In the genomic region with DNA sequence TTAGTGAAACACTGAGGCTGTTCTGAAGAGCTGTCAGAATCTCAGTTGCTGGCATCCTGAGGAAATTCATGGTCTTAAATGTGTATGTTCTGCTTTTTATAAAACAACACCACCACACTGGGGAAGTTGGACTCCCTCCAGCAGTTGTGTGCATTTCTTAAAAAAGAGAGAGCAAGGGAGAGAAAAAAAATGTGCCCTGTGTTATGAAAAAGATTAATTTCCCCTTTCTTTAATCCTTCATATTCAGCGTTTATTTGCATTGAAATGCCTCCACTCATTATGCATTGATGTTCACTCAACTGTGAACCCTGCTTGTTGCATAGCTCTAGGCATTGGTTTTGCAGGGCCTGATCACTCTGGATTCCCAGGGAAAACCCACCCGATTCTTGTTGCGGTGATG, we compare ENCODE assay signal across 1 cellular context.
TF ChIP-seq lines count a peak whose summit lies in the region.

No MANE protein-coding gene starts in this region.

TF ChIP-seq in GM12878, 131 proteins besides CTCF, POLR2A, EP300 and RAD21 (continued from another document):
- TF ChIP-seq, protein P1, sequence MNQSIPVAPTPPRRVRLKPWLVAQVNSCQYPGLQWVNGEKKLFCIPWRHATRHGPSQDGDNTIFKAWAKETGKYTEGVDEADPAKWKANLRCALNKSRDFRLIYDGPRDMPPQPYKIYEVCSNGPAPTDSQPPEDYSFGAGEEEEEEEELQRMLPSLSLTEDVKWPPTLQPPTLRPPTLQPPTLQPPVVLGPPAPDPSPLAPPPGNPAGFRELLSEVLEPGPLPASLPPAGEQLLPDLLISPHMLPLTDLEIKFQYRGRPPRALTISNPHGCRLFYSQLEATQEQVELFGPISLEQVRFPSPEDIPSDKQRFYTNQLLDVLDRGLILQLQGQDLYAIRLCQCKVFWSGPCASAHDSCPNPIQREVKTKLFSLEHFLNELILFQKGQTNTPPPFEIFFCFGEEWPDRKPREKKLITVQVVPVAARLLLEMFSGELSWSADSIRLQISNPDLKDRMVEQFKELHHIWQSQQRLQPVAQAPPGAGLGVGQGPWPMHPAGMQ (IDR thresholded peaks at IDR 0.05; ENCODE audit: borderline replicate concordance) = no peak
- TF ChIP-seq, protein P2, sequence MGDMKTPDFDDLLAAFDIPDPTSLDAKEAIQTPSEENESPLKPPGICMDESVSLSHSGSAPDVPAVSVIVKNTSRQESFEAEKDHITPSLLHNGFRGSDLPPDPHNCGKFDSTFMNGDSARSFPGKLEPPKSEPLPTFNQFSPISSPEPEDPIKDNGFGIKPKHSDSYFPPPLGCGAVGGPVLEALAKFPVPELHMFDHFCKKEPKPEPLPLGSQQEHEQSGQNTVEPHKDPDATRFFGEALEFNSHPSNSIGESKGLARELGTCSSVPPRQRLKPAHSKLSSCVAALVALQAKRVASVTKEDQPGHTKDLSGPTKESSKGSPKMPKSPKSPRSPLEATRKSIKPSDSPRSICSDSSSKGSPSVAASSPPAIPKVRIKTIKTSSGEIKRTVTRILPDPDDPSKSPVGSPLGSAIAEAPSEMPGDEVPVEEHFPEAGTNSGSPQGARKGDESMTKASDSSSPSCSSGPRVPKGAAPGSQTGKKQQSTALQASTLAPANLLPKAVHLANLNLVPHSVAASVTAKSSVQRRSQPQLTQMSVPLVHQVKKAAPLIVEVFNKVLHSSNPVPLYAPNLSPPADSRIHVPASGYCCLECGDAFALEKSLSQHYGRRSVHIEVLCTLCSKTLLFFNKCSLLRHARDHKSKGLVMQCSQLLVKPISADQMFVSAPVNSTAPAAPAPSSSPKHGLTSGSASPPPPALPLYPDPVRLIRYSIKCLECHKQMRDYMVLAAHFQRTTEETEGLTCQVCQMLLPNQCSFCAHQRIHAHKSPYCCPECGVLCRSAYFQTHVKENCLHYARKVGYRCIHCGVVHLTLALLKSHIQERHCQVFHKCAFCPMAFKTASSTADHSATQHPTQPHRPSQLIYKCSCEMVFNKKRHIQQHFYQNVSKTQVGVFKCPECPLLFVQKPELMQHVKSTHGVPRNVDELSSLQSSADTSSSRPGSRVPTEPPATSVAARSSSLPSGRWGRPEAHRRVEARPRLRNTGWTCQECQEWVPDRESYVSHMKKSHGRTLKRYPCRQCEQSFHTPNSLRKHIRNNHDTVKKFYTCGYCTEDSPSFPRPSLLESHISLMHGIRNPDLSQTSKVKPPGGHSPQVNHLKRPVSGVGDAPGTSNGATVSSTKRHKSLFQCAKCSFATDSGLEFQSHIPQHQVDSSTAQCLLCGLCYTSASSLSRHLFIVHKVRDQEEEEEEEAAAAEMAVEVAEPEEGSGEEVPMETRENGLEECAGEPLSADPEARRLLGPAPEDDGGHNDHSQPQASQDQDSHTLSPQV (IDR thresholded peaks at IDR 0.05) = no peak
- no peak for TF ChIP-seq SMAD5 (IDR thresholded peaks at IDR 0.05; ENCODE audit: low read depth)
- no peak for TF ChIP-seq HCFC1 (IDR thresholded peaks at IDR 0.05; ENCODE audit: low read length)
- no peak for TF ChIP-seq RCOR1 (conservative IDR thresholded peaks at IDR 0.05; ENCODE audit: low read depth, low read length)
- no peak for TF ChIP-seq SMAD1 (IDR thresholded peaks at IDR 0.05; ENCODE audit: low read depth, partially characterized antibody)
- TF ChIP-seq JUNB (IDR thresholded peaks at IDR 0.05) = no peak
- TF ChIP-seq CBFB (IDR thresholded peaks at IDR 0.05; ENCODE audit: low read depth) = no peak
- TF ChIP-seq DPF2 (IDR thresholded peaks at IDR 0.05) = no peak
- TF ChIP-seq CHD2 (IDR thresholded peaks at IDR 0.05; ENCODE audit: borderline replicate concordance, low read depth, low read length) = no peak
- TF ChIP-seq FOS (IDR thresholded peaks at IDR 0.05; ENCODE audit: borderline replicate concordance, extremely low read depth, insufficient read length) = no peak
